Comparison of ENCODE assay signal across 19 cellular contexts in genomic region chr4:164215113-164215741, GRCh38.
A peak's percentile ranks its signal among the peaks of the same experiment; 100 is the strongest.
DNase-seq lines count a peak whose midpoint lies in the region; ATAC-seq, FAIRE-seq and TF ChIP-seq lines count a peak whose summit lies in the region.
"Had no signal": no experiment of that assay in that cellular context is flagged by ENCODE, and none has a peak within 500 bp of the region (broad histone marks: within the 10 kb centered on the region; RNA-seq: fewer than 3 reads in every experiment).

No MANE protein-coding gene starts in this region.

- no peak for TF ChIP-seq POLR2A in testis (IDR thresholded peaks at IDR 0.05)

- peak; percentile 92 for ATAC-seq in WTC11
- ATAC-seq: PC-3, T-cell had no signal

- H3K4me1 Mint-ChIP-seq in WTC11, result peaks cover 6% of the 10 kb centered on the region
- H3K4me1 Mint-ChIP-seq in activated CD4-positive, alpha-beta T cell treated with anti-CD3 and anti-CD28 coated beads, Interleukin-2, amount 10 ng/mL, durations not matched to agents 7 days and 5 days, result no peaks in the 10 kb centered on the region
- H3K4me1 Mint-ChIP-seq: CD14-positive monocyte, T-cell had no signal

- H3K9me3 ChIP-seq in testis, result no peaks in the 10 kb centered on the region

- no peak overlapping the region for H3K27ac Mint-ChIP-seq in WTC11
- no peak overlapping the region for H3K27ac Mint-ChIP-seq in activated CD4-positive, alpha-beta T cell treated with anti-CD3 and anti-CD28 coated beads, Interleukin-2, amount 10 ng/mL, durations not matched to agents 7 days and 5 days
- H3K27ac Mint-ChIP-seq: T-cell had no signal

- peaks cover 4% of the 10 kb centered on the region for H3K36me3 Mint-ChIP-seq in WTC11
- no peaks in the 10 kb centered on the region for H3K36me3 Mint-ChIP-seq in activated CD4-positive, alpha-beta T cell treated with anti-CD3 and anti-CD28 coated beads, Interleukin-2, amount 10 ng/mL, durations not matched to agents 7 days and 5 days (ENCODE audit: low read depth)
- H3K36me3 Mint-ChIP-seq: CD14-positive monocyte, T-cell had no signal

- no peak for TF ChIP-seq CTCF in WTC11 (IDR thresholded peaks at IDR 0.05)
- TF ChIP-seq CTCF in testis (IDR thresholded peaks at IDR 0.05), result no peak

- 57 to 72% methylated on average over 13 of the region's 13 CpGs for WGBS in testis, 2 donors

- H3K4me1 ChIP-seq in testis, result no peaks in the 10 kb centered on the region

- H3K9me3 Mint-ChIP-seq in WTC11, result peaks cover 10% of the 10 kb centered on the region
- no peaks in the 10 kb centered on the region for H3K9me3 Mint-ChIP-seq in activated CD4-positive, alpha-beta T cell treated with anti-CD3 and anti-CD28 coated beads, Interleukin-2, amount 10 ng/mL, durations not matched to agents 7 days and 5 days

- no peaks in the 10 kb centered on the region for H3K27me3 ChIP-seq in testis

- POLR2A ChIA-PET in WTC11 (lab: Charles Lee), result no interaction called here
- POLR2A ChIA-PET in activated CD4-positive, alpha-beta T cell treated with anti-CD3 and anti-CD28 coated beads, Interleukin-2, amount 10 ng/mL, durations not matched to agents 7 days and 5 days (lab: Charles Lee), result no interaction called here

- intact Hi-C loops in testis (cut with DNase I; ENCODE audit: low total_unique reads), result no loop called here

- no peak overlapping the region for H3K4me3 Mint-ChIP-seq in WTC11
- H3K4me3 Mint-ChIP-seq in activated CD4-positive, alpha-beta T cell treated with anti-CD3 and anti-CD28 coated beads, Interleukin-2, amount 10 ng/mL, durations not matched to agents 7 days and 5 days, result no peak overlapping the region
- H3K4me3 Mint-ChIP-seq: CD14-positive monocyte, T-cell had no signal

- DNase-seq in DMS 273 (lab: John Stamatoyannopoulos, UW; ENCODE audit: unreplicated experiment) (peak; percentile 3), DMS 273 treated with DMSO at 0.1 percent for 48 hours (lab: John Stamatoyannopoulos, UW) (no peak), NCI-H748 treated with DMSO at 0.1 percent for 48 hours (lab: John Stamatoyannopoulos, UW) (peak; percentile 38), WTC11 (ENCODE audit: low spot score) (peak; percentile 14), testis (peak; percentile 27), RCC 7860 (ENCODE audit: low spot score) (no peak), SW480 (ENCODE audit: low spot score) (no peak)
- DNase-seq in activated CD4-positive, alpha-beta T cell treated with anti-CD3 and anti-CD28 coated beads, Interleukin-2, amount 10 ng/mL, durations not matched to agents 7 days and 5 days, result no peak
- DNase-seq: AML-193, HCEC 1CT, Karpas-422, NCI-H1417 treated with DMSO at 0.1 percent for 48 hours, NCI-H2029, NCI-H510A, PC-3, T-cell had no signal

- H3K4me3 ChIP-seq in testis, result peak overlapping the region; percentile 10 to 18
- H3K4me3 ChIP-seq: SK-N-MC had no signal

- no peak for FAIRE-seq in RCC 7860 (lab: Jason Lieb, UNC)

- H3K27me3 Mint-ChIP-seq in WTC11 (ENCODE audit: low read depth), result no peaks in the 10 kb centered on the region
- no peaks in the 10 kb centered on the region for H3K27me3 Mint-ChIP-seq in activated CD4-positive, alpha-beta T cell treated with anti-CD3 and anti-CD28 coated beads, Interleukin-2, amount 10 ng/mL, durations not matched to agents 7 days and 5 days
- H3K27me3 Mint-ChIP-seq: T-cell had no signal

- CTCF ChIA-PET in WTC11 (lab: Charles Lee), result no interaction called here
- CTCF ChIA-PET in activated CD4-positive, alpha-beta T cell treated with anti-CD3 and anti-CD28 coated beads, Interleukin-2, amount 10 ng/mL, durations not matched to agents 7 days and 5 days (lab: Charles Lee), result no interaction called here

- no peak overlapping the region for H3K27ac ChIP-seq in testis
- H3K27ac ChIP-seq: 22Rv1, SK-N-MC had no signal

- H3K36me3 ChIP-seq in testis (ENCODE audit: low read depth, missing control alignments), result no peaks in the 10 kb centered on the region

TF ChIP-seq in WTC11, 78 proteins besides CTCF, POLR2A, EP300 and RAD21:
- no peak for TF ChIP-seq JUN (CRISPR knock-in tag; IDR thresholded peaks at IDR 0.05)
- peak; percentile 73 for TF ChIP-seq USF2 (CRISPR knock-in tag; IDR thresholded peaks at IDR 0.05)
- no peak for TF ChIP-seq SMAD3 (CRISPR knock-in tag; IDR thresholded peaks at IDR 0.05; ENCODE audit: borderline replicate concordance)
- TF ChIP-seq MYBL2 (CRISPR knock-in tag; IDR thresholded peaks at IDR 0.05), result no peak
- no peak for TF ChIP-seq CDX4 (CRISPR knock-in tag; IDR thresholded peaks at IDR 0.05; ENCODE audit: borderline replicate concordance)
- peak; percentile 62 for TF ChIP-seq USF1 (CRISPR knock-in tag; IDR thresholded peaks at IDR 0.05)

Comparison
In these comparisons a context has a peak if more than half of its experiments do, and no peak if none do; other contexts are left out.
1. DNase-seq: peak in DMS 273 (single experiment), NCI-H748 treated with DMSO at 0.1 percent for 48 hours (single experiment), WTC11 (single experiment) and testis (single experiment); none in DMS 273 treated with DMSO at 0.1 percent for 48 hours (single experiment), RCC 7860 (single experiment), activated CD4-positive, alpha-beta T cell treated with anti-CD3 and anti-CD28 coated beads, Interleukin-2, amount 10 ng/mL, durations not matched to agents 7 days and 5 days (single experiment) and SW480 (single experiment).